8 cellular contexts compared by ENCODE assay signal in the genomic region with DNA sequence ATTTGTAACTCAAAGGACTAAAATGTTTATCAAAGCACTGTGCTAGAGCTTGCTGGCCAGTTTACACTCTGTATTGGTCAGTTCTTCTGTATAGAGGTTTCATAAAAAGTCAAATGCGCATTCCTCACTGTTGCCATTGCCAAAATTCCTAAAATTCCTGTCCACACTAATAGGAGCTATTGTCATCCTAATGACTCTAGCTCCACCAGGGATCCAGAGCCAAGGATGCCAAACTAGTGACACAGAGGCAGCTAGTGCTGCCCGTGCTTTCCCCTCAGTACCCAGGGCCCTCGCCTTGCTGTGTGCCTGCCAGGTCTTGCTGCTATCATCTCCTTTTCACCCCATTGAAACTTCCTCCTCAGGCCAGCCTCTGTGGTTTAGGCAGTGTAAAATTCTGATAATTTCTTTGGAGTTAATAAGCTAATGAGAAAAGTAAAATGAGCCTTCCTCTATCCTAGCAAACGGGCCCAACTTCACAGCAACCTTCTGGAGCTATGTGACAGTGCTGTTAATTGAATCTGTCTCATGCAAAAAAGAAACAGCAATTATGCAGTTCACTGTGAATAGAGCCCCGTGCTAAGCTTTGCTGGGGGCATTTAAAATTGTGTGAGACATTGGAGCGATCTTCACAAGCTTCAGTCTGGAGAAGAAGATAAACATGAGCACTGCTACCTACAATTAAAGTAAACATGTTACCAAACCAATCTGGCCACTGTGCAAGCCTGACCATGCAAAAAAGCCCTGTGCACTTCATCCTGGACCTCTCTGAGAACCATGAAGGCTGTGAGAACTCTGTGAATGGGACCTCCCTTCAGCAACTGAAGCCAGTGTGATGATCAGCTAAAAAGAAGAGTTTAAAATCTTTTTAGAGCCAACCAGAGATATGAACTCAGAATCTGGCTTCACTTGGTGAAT. TPM values are rescaled to one million over a fixed set of nuclear protein-coding genes. Genes with fewer than 3 reads are reported as not detected.
DNase-seq lines count a peak whose midpoint lies in the region; ATAC-seq and TF ChIP-seq lines count a peak whose summit lies in the region.

No MANE protein-coding gene starts in this region.

- TF ChIP-seq CTCF in gastroesophageal sphincter (IDR thresholded peaks at IDR 0.05) (no peak), osteocyte (IDR thresholded peaks at IDR 0.05) (no peak)

- H3K4me1 ChIP-seq in ES-I3 (ENCODE audit: insufficient read depth, low read length) (peaks cover 42% of the 10 kb centered on the region), gastroesophageal sphincter (peaks cover 5 to 34% (median 11%) of the 10 kb centered on the region in 3 donors)

- 8 to 27% methylated on average over 5 to 6 of the region's 6 CpGs for WGBS in gastroesophageal sphincter (ENCODE audit: low coverage in 1 of 2), 2 donors

- H3K4me3 Mint-ChIP-seq in osteocyte (ENCODE audit: unreplicated experiment): peak overlapping the region; percentile 41

- peaks cover 61% of the 10 kb centered on the region for H3K4me1 Mint-ChIP-seq in osteocyte (ENCODE audit: unreplicated experiment)

- no peaks in the 10 kb centered on the region for H3K9me3 Mint-ChIP-seq in osteocyte (ENCODE audit: unreplicated experiment)

- H3K9me3 ChIP-seq in ES-I3 (ENCODE audit: control insufficient read depth, insufficient read depth, low read length): peaks cover 7% of the 10 kb centered on the region
- H3K9me3 ChIP-seq in gastroesophageal sphincter: peaks cover 0 to 6% (median 0%) of the 10 kb centered on the region in 3 donors

- H3K36me3 ChIP-seq in ES-I3 (ENCODE audit: insufficient read depth, low read length) (no peaks in the 10 kb centered on the region), gastroesophageal sphincter (no peaks in the 10 kb centered on the region)

- ATAC-seq in gastroesophageal sphincter (peak; percentile 96), HG03045 (IDR thresholded peaks at IDR 0.05; ENCODE audit: unreplicated experiment) (no peak)

- H3K9ac ChIP-seq in ES-I3 (ENCODE audit: low read depth, low read length): peak overlapping the region; percentile 27

- H3K36me3 Mint-ChIP-seq in osteocyte (ENCODE audit: unreplicated experiment): no peaks in the 10 kb centered on the region

- no peaks in the 10 kb centered on the region for H3K27me3 Mint-ChIP-seq in osteocyte (ENCODE audit: unreplicated experiment)

- peak overlapping the region; percentile 90 for H3K27ac Mint-ChIP-seq in osteocyte (ENCODE audit: unreplicated experiment)

- no peak for TF ChIP-seq POLR2A in gastroesophageal sphincter (IDR thresholded peaks at IDR 0.05)

- no peak overlapping the region for H3K4me3 ChIP-seq in gastroesophageal sphincter

- peak overlapping the region; percentile 50 to 76 (median 69) for H3K27ac ChIP-seq in gastroesophageal sphincter

- TF ChIP-seq EP300 in gastroesophageal sphincter (IDR thresholded peaks at IDR 0.05): no peak

- H3K27me3 ChIP-seq in gastroesophageal sphincter: no peaks in the 10 kb centered on the region

- peak; percentile 51 for DNase-seq in SW480 (ENCODE audit: low spot score)
- DNase-seq in osteocyte (ENCODE audit: extremely low spot score, unreplicated experiment): no peak
- DNase-seq in mesenteric fat pad (ENCODE audit: low spot score): no peak
- DNase-seq in T-helper 2 cell: no peak
- DNase-seq in stimulated activated CD4-positive, alpha-beta T cell treated with anti-CD3 and anti-CD28 coated beads, Interleukin-4, amount 100 ng/mL, for 1 hour: no peak

RNA-seq across cellular contexts. Expression of gene FGF2, which starts 43.1 kb away (rescaled TPM):
- 10 to 100 TPM; 32.5 to 54.7 (median 41.8) TPM for total RNA-seq in gastroesophageal sphincter
- 29.2 and 33.4 TPM in 2 replicates for total RNA-seq in osteocyte
- 39.1 TPM for total RNA-seq in mesenteric fat pad

RNA-seq across cellular contexts. Expression of gene BBS12, which starts 51.1 kb away (rescaled TPM):
- total RNA-seq in gastroesophageal sphincter: 1 to 10 TPM; 4.7 to 7.3 (median 5.9) TPM
- total RNA-seq in osteocyte: 3.3 and 3.6 TPM in 2 replicates
- 1.9 TPM for total RNA-seq in mesenteric fat pad
